26 cellular contexts compared by ENCODE assay signal in the genomic region with DNA sequence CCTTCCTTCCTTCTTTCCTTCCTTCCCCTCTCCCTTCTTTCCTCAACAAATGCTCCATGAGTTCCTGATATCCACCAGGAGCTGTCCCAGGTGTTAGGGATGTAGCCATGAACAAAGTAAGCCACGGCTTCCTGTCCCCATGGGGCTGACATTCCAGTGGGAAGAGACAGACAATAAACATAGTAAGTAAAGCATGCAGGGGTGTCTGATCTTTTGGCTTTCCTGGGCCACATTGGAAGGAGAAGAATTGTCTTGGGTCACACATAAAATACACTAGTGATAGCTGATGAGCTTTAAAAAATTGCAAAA.
A peak's percentile ranks its signal among the peaks of the same experiment; 100 is the strongest.
DNase-seq lines count a peak whose midpoint lies in the region; ATAC-seq, FAIRE-seq and TF ChIP-seq lines count a peak whose summit lies in the region.
"Had no signal": no experiment of that assay in that cellular context is flagged by ENCODE, and none has a peak within 500 bp of the region (broad histone marks: within the 10 kb centered on the region; RNA-seq: fewer than 3 reads in every experiment).

No MANE protein-coding gene starts in this region.

- no peak overlapping the region for H3K4me3 Mint-ChIP-seq in endodermal cell
- H3K4me3 Mint-ChIP-seq: CD4-positive, alpha-beta memory T cell; H9 had no signal

- H4K20me1 ChIP-seq in HepG2 (ENCODE audit: insufficient read depth, low read length), result no peaks in the 10 kb centered on the region
- H4K20me1 ChIP-seq in osteoblast (ENCODE audit: insufficient read depth, low read length), result no peaks in the 10 kb centered on the region
- H4K20me1 ChIP-seq: BLaER1 treated with 17β-estradiol and CSF1 and Interleukin-3, amounts not matched to agents 10 nM and 100 nM had no signal

- no peak overlapping the region for H3K9ac ChIP-seq in HepG2 (ENCODE audit: insufficient read depth, low read depth, low read length)
- no peak overlapping the region for H3K9ac ChIP-seq in SK-N-MC (ENCODE audit: insufficient read length)
- no peak overlapping the region for H3K9ac ChIP-seq in endodermal cell (ENCODE audit: extremely low read depth, low read length, poor library complexity, severe bottlenecking)
- no peak overlapping the region for H3K9ac ChIP-seq in mesendoderm (ENCODE audit: low read length)
- H3K9ac ChIP-seq: BLaER1 treated with 17β-estradiol and CSF1 and Interleukin-3, amounts not matched to agents 10 nM and 100 nM; GM23248 had no signal

- H3K79me2 ChIP-seq in HepG2 (ENCODE audit: insufficient read depth, low read length) (no peaks in the 10 kb centered on the region), mesendoderm (ENCODE audit: control insufficient read depth, insufficient read depth, low read length) (no peaks in the 10 kb centered on the region), osteoblast (ENCODE audit: insufficient read depth, low read length) (no peaks in the 10 kb centered on the region)

- H3K27me3 Mint-ChIP-seq in endodermal cell (ENCODE audit: insufficient read depth), result peaks cover 4% of the 10 kb centered on the region

- peaks cover 8% of the 10 kb centered on the region for H3K4me1 Mint-ChIP-seq in endodermal cell
- H3K4me1 Mint-ChIP-seq: CD4-positive, alpha-beta memory T cell had no signal

- H3K79me1 ChIP-seq in mesendoderm (ENCODE audit: low read length), result no peaks in the 10 kb centered on the region

- no peak overlapping the region for H2BK120ac ChIP-seq in mesendoderm (ENCODE audit: low read depth, low read length)

- H3K4ac ChIP-seq in mesendoderm (ENCODE audit: low read depth, low read length), result no peak overlapping the region

- H3K27me3 ChIP-seq in HepG2 (ENCODE audit: control insufficient read depth in 1 of 2, insufficient read depth in 2 of 2, low read length in 2 of 2), result peaks cover 5 to 24% of the 10 kb centered on the region in 2 experiments; a peak in 4 of 5 replicates
- no peaks in the 10 kb centered on the region for H3K27me3 ChIP-seq in right lobe of liver
- no peaks in the 10 kb centered on the region for H3K27me3 ChIP-seq in endodermal cell (ENCODE audit: control insufficient read depth, insufficient read depth, low read length, poor library complexity, severe bottlenecking)
- no peaks in the 10 kb centered on the region for H3K27me3 ChIP-seq in mesendoderm (ENCODE audit: insufficient read depth, low read length, poor library complexity)
- peaks cover 25% of the 10 kb centered on the region for H3K27me3 ChIP-seq in osteoblast (ENCODE audit: insufficient read depth, low read length)
- H3K27me3 ChIP-seq: BE2C; BLaER1 treated with 17β-estradiol and CSF1 and Interleukin-3, amounts not matched to agents 10 nM and 100 nM had no signal

- 0% methylated on average over 1 of the region's 1 CpG for WGBS in HepG2 (ENCODE audit: low lambda C conversion rate)
- 36% methylated on average over 1 of the region's 1 CpG for WGBS in right lobe of liver (ENCODE audit: insufficient coverage, low coverage, low lambda C conversion rate, missing lambda C conversion rate)
- WGBS in endodermal cell (ENCODE audit: insufficient coverage in 1 of 2, insufficient read length in 1 of 2), 2 experiments, result 70% methylated on average over 1 of the region's 1 CpG; no CpG with 5 or more reads in 1 of the 2 experiments
- no CpG with 5 or more reads among the region's 1 CpG for WGBS in mesendoderm (ENCODE audit: extremely low coverage, insufficient coverage, low lambda C conversion rate)

- no peak overlapping the region for H3K27ac Mint-ChIP-seq in endodermal cell
- H3K27ac Mint-ChIP-seq: CD4-positive, alpha-beta memory T cell had no signal

- TF ChIP-seq RAD21 in HepG2 (CRISPR knock-in tag; IDR thresholded peaks at IDR 0.05), result no peak

- no peak for TF ChIP-seq CTCF in HepG2 (CRISPR knock-in tag; IDR thresholded peaks at IDR 0.05)
- no peak for TF ChIP-seq CTCF in right lobe of liver (IDR thresholded peaks at IDR 0.05)
- TF ChIP-seq CTCF in endodermal cell (conservative IDR thresholded peaks at IDR 0.05), result no peak
- TF ChIP-seq CTCF in osteoblast (IDR thresholded peaks at IDR 0.05; ENCODE audit: extremely low read depth, low read depth, low read length), result no peak

- TF ChIP-seq EP300 in HepG2 (IDR thresholded peaks at IDR 0.05; ENCODE audit: low read depth in 2 of 2, low read length in 2 of 2) (no peak), HepG2 (CRISPR knock-in tag; IDR thresholded peaks at IDR 0.05; ENCODE audit: borderline replicate concordance) (no peak)

- CTCF ChIA-PET in HepG2 (lab: Yijun Ruan, JAX; ENCODE audit: low intra/inter-chr PET ratio, low total read pairs), result no interaction called here

- H3K56ac ChIP-seq in mesendoderm (ENCODE audit: low read length), result no peak overlapping the region

- no peak overlapping the region for H4K5ac ChIP-seq in mesendoderm (ENCODE audit: low read length)

- no peak overlapping the region for H2AK5ac ChIP-seq in mesendoderm (ENCODE audit: low read length)

- H3K36me3 ChIP-seq in HepG2 (replicated peaks in 1 of 2; ENCODE audit: control insufficient read depth in 1 of 2, insufficient read depth in 2 of 2, low read length in 2 of 2), result no peaks in the 10 kb centered on the region
- no peaks in the 10 kb centered on the region for H3K36me3 ChIP-seq in right lobe of liver
- peaks cover 24% of the 10 kb centered on the region for H3K36me3 ChIP-seq in SK-N-MC (ENCODE audit: insufficient read depth, low read length)
- no peaks in the 10 kb centered on the region for H3K36me3 ChIP-seq in endodermal cell (ENCODE audit: control insufficient read depth, insufficient read depth, low read length)
- no peaks in the 10 kb centered on the region for H3K36me3 ChIP-seq in mesendoderm (ENCODE audit: control insufficient read depth, insufficient read depth, low read length)
- no peaks in the 10 kb centered on the region for H3K36me3 ChIP-seq in osteoblast (ENCODE audit: insufficient read depth, low read length)
- H3K36me3 ChIP-seq: BE2C; BLaER1 treated with 17β-estradiol and CSF1 and Interleukin-3, amounts not matched to agents 10 nM and 100 nM had no signal

- TF ChIP-seq POLR2A in HepG2 (IDR thresholded peaks at IDR 0.05; ENCODE audit: insufficient read depth in 1 of 2, low read depth in 2 of 2, low read length in 2 of 2) (no peak), right lobe of liver (IDR thresholded peaks at IDR 0.05) (no peak)

- FAIRE-seq in HepG2 (lab: Jason Lieb, UNC), result no peak
- FAIRE-seq: A549, GM12878, GM19239 had no signal

- H4K8ac ChIP-seq in mesendoderm (ENCODE audit: low read depth, low read length), result no peak overlapping the region

- in situ Hi-C loops in HepG2 (cut with HindIII; ENCODE audit: extremely low pct_ligation_motif_present, low pct_unique_long_range_greater_than_20kb), result no loop called here

- no peaks in the 10 kb centered on the region for H3K9me3 Mint-ChIP-seq in endodermal cell

- no TSS peak for BruUV-seq in HepG2 (replicated peaks; lab: Mats Ljungman, UMichigan)

- H2BK5ac ChIP-seq in mesendoderm (ENCODE audit: low read length), result no peak overlapping the region

- no peak overlapping the region for H3K18ac ChIP-seq in mesendoderm (ENCODE audit: low read length)

- no peak overlapping the region for H3K4me2 ChIP-seq in HepG2 (ENCODE audit: low read depth, low read length)
- no peak overlapping the region for H3K4me2 ChIP-seq in mesendoderm (ENCODE audit: low read length)
- H3K4me2 ChIP-seq in osteoblast (ENCODE audit: insufficient read depth, low read length), result no peak overlapping the region
- H3K4me2 ChIP-seq: A549; BLaER1 treated with 17β-estradiol and CSF1 and Interleukin-3, amounts not matched to agents 10 nM and 100 nM had no signal

- no peak for DNase-seq in HepG2 (ENCODE audit: low spot score)
- no peak for DNase-seq in right lobe of liver
- peak; percentile 88 for DNase-seq in SK-N-MC (ENCODE audit: low read depth, low spot score)
- peak; percentile 66 for DNase-seq in endodermal cell
- peak; percentile 66 for DNase-seq in mesendoderm
- no peak for DNase-seq in D341Med (ENCODE audit: low spot score)
- no peak for DNase-seq in osteoblast (ENCODE audit: insufficient read length, low spot score, missing footprints)
- DNase-seq in NCI-H1048 (lab: John Stamatoyannopoulos, UW), result no peak
- DNase-seq: 8988T; ACHN; AML-193; BE2C; Calu3; CD4-positive, alpha-beta memory T cell; COR-L47; DMS153; DND-41; EL; GDM1; GM23248; H9 had no signal

- H3K4me1 ChIP-seq in HepG2 (ENCODE audit: insufficient read depth, low read length) (peaks cover 31% of the 10 kb centered on the region), right lobe of liver (no peaks in the 10 kb centered on the region), endodermal cell (ENCODE audit: control insufficient read depth, insufficient read depth, low read length) (no peaks in the 10 kb centered on the region), mesendoderm (ENCODE audit: control insufficient read depth, low read depth, low read length) (no peaks in the 10 kb centered on the region), osteoblast (ENCODE audit: insufficient read depth, low read length) (no peaks in the 10 kb centered on the region)
- H3K4me1 ChIP-seq: A549 had no signal

- H2BK15ac ChIP-seq in mesendoderm (replicated peaks; ENCODE audit: low read depth), result no peak overlapping the region

- no peak overlapping the region for H3K4me3 ChIP-seq in HepG2 (replicated peaks in 1 of 3; ENCODE audit: insufficient read depth in 1 of 3, low read depth in 2 of 3, low read length in 3 of 3)
- H3K4me3 ChIP-seq in right lobe of liver, result no peak overlapping the region
- no peak overlapping the region for H3K4me3 ChIP-seq in SK-N-MC
- no peak overlapping the region for H3K4me3 ChIP-seq in endodermal cell (ENCODE audit: low read length)
- no peak overlapping the region for H3K4me3 ChIP-seq in mesendoderm (ENCODE audit: low read length)
- no peak overlapping the region for H3K4me3 ChIP-seq in osteoblast (ENCODE audit: insufficient read depth, low read length)
- H3K4me3 ChIP-seq: A549; BLaER1 treated with 17β-estradiol and CSF1 and Interleukin-3, amounts not matched to agents 10 nM and 100 nM; GM12878; GM23248 had no signal

- H3K23ac ChIP-seq in mesendoderm (ENCODE audit: low read length), result no peak overlapping the region

- POLR2A ChIA-PET in HepG2 (lab: Yijun Ruan, JAX), result interaction anchor here (0.6 kb wide), 1 partner anchor 9 kb away, joined by 3 read pairs; no protein-coding TSS in a partner anchor

- ATAC-seq in HepG2 (no peak), right lobe of liver (no peak)
- ATAC-seq: A549, GM12878, HCT116 had no signal

- no peaks in the 10 kb centered on the region for H3K36me3 Mint-ChIP-seq in endodermal cell (ENCODE audit: low read depth)

- H3K9me3 ChIP-seq in HepG2 (ENCODE audit: low read length) (peaks cover 7% of the 10 kb centered on the region; the same call in 1 of the 2 replicates), right lobe of liver (peaks cover 0 to 5% (median 0%) of the 10 kb centered on the region in 4 donors), SK-N-MC (ENCODE audit: low read depth, low read length) (no peaks in the 10 kb centered on the region; the same call in 1 of the 2 replicates), endodermal cell (ENCODE audit: control insufficient read depth, low read length) (no peaks in the 10 kb centered on the region), osteoblast (ENCODE audit: low read depth, low read length) (peaks cover 4% of the 10 kb centered on the region)
- H3K9me3 ChIP-seq: A549, BE2C had no signal

- no peak overlapping the region for H2AFZ ChIP-seq in HepG2 (ENCODE audit: low read length)
- no peak overlapping the region for H2AFZ ChIP-seq in osteoblast (ENCODE audit: low read length)
- H2AFZ ChIP-seq: GM23248 had no signal

- H3K27ac ChIP-seq in HepG2 (ENCODE audit: extremely low read length, insufficient read depth, low read length), result no peak overlapping the region
- H3K27ac ChIP-seq in right lobe of liver, result no peak overlapping the region
- H3K27ac ChIP-seq in SK-N-MC, result peak overlapping the region; percentile 93
- no peak overlapping the region for H3K27ac ChIP-seq in endodermal cell (ENCODE audit: low read depth, low read length)
- H3K27ac ChIP-seq in mesendoderm (ENCODE audit: low read depth, low read length), result no peak overlapping the region
- H3K27ac ChIP-seq in osteoblast (ENCODE audit: low read depth, low read length), result no peak overlapping the region
- H3K27ac ChIP-seq: A549; BLaER1 treated with 17β-estradiol and CSF1 and Interleukin-3, amounts not matched to agents 10 nM and 100 nM; GM23248 had no signal

- intact Hi-C loops in HepG2 (cut with micrococcal nuclease; ENCODE audit: unreplicated experiment), result no loop called here
- intact Hi-C loops in right lobe of liver (cut with DNase I), result no loop called here

Comparison
In these comparisons a context has a peak if more than half of its experiments do, and no peak if none do; other contexts are left out.
1. DNase-seq: peak in SK-N-MC (single experiment), endodermal cell (single experiment) and mesendoderm (single experiment); none in HepG2 (single experiment), right lobe of liver (0 of 3), D341Med (single experiment), osteoblast (single experiment) and NCI-H1048 (single experiment).